ENCODE assay signal across 34 cellular contexts in the genomic region with DNA sequence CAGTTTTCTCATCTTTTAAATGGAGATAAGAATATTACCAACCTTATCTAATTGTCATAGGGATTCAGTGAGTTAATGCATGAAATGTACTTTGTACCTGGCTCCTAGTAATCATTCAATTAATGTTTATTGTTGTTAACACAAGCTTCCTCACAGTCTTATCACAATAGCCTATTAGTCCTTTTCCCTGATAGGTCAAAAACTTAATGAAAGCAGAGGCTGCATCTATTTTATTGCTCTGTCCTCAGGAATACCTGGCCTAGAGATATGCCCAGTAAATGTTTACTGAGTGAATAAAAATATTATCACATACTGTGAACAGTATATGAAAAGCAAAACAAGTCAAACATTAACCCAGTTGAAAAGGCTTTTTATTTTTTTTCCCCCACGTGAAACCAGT. TPM values are rescaled to one million over a fixed set of nuclear protein-coding genes. Genes with fewer than 3 reads are reported as not detected.
"Had no signal": no experiment of that assay in that cellular context is flagged by ENCODE, and none has a peak within 500 bp of the region (broad histone marks: within the 10 kb centered on the region; RNA-seq: fewer than 3 reads in every experiment).

No MANE protein-coding gene starts in this region.

- FAIRE-seq: astrocyte, bronchial epithelial cell had no signal

- H3K4me3 ChIP-seq: adrenal gland, ascending aorta, body of pancreas, breast epithelium, cardiac muscle cell had no signal

- H3K27ac ChIP-seq: adrenal gland, ascending aorta, body of pancreas, brain microvascular endothelial cell, breast epithelium, cardiac muscle cell had no signal

- H3K36me3 ChIP-seq: adrenal gland, ascending aorta, brain microvascular endothelial cell, breast epithelium, cardiac muscle cell had no signal

- DNase-seq: activated effector memory CD4-positive, alpha-beta T cell treated with anti-CD3 and anti-CD28 coated beads, Interleukin-2, amount 50 U/mL, for 16 hours; activated effector memory CD4-positive, alpha-beta T cell treated with Interleukin-2 at 50 U/mL for 16 hours; activated gamma-delta T cell; activated gamma-delta T cell treated with Interleukin-2 at 50 U/mL for 16 hours; activated naive CD4-positive, alpha-beta T cell; activated naive CD4-positive, alpha-beta T cell treated with anti-CD3 and anti-CD28 coated beads for 36 hours; activated naive CD4-positive, alpha-beta T cell treated with anti-CD3 and anti-CD28 coated beads, Interleukin-2, amount 10 ng/mL, durations not matched to agents 7 days and 5 days; activated naive CD4-positive, alpha-beta T cell treated with anti-CD3 and anti-CD28 coated beads, Interleukin-2, amount 50 U/mL, for 16 hours; activated naive CD4-positive, alpha-beta T cell treated with Interleukin-2 at 50 U/mL for 16 hours; activated naive CD8-positive, alpha-beta T cell treated with anti-CD3 and anti-CD28 coated beads for 36 hours; activated naive CD8-positive, alpha-beta T cell treated with anti-CD3 and anti-CD28 coated beads, Interleukin-2, amount 10 ng/mL, durations not matched to agents 7 days and 5 days; activated naive CD8-positive, alpha-beta T cell treated with anti-CD3 and anti-CD28 coated beads, Interleukin-2, amount 50 U/mL, for 24 hours; activated T-cell treated with anti-CD3 and anti-CD28 coated beads, Interleukin-2, amount 50 U/mL, for 1 hour; activated T-cell treated with anti-CD3 and anti-CD28 coated beads, Interleukin-2, amount 50 U/mL, for 24 hours; activated T-cell treated with anti-CD3 and anti-CD28 coated beads, Interleukin-2, amount 50 U/mL, for 4 hours; activated T-cell treated with anti-CD3 and anti-CD28 coated beads, Interleukin-2, amount 50 U/mL, for 48 hours; activated T-cell treated with anti-CD3 and anti-CD28 coated beads, Interleukin-2, amount 50 U/mL, for 72 hours; adrenal gland; amniotic stem cell; amygdala; anterior cingulate cortex; aorta; body of pancreas; brain microvascular endothelial cell; caudate nucleus; central memory CD4-positive, alpha-beta T cell had no signal

- H3K27me3 ChIP-seq: adrenal gland, ascending aorta, body of pancreas, brain microvascular endothelial cell, breast epithelium had no signal

- ATAC-seq: activated naive CD4-positive, alpha-beta T cell treated with anti-CD3 and anti-CD28 coated beads, Interleukin-2, amount 50 U/mL, for 72 hours; activated naive CD8-positive, alpha-beta T cell treated with anti-CD3 and anti-CD28 coated beads, Interleukin-2, amount 50 U/mL, for 24 hours; activated T-cell treated with anti-CD3 and anti-CD28 coated beads, Interleukin-2, amount 50 U/mL, for 4 hours; activated T-cell treated with anti-CD3 and anti-CD28 coated beads, Interleukin-2, amount 50 U/mL, for 72 hours; activated T-helper 17 cell treated with anti-CD3 and anti-CD28 coated beads, Interleukin-2, amount 50 U/mL, for 72 hours; body of pancreas had no signal

- H3K9me3 ChIP-seq: adrenal gland, ascending aorta, body of pancreas, breast epithelium had no signal

- H3K4me1 ChIP-seq: adrenal gland, ascending aorta, body of pancreas, breast epithelium had no signal

RNA-seq across cellular contexts. Expression of a gene that starts 34.6 kb away (rescaled TPM):
- polyA plus RNA-seq: adipose tissue, aorta, cardiac muscle cell had no signal
